In genomic region chr3:4633078-4634004, GRCh38 we compare ENCODE assay signal across 8 cellular contexts.
A peak's percentile ranks its signal among the peaks of the same experiment; 100 is the strongest.
DNase-seq lines count a peak whose midpoint lies in the region; ATAC-seq and TF ChIP-seq lines count a peak whose summit lies in the region.

No MANE protein-coding gene starts in this region.

- H3K9me3 Mint-ChIP-seq in T-cell (no peaks in the 10 kb centered on the region), neural crest cell (no peaks in the 10 kb centered on the region)

- CTCF ChIA-PET in T-cell (lab: Charles Lee): interaction anchor here (0.6 to 2.4 kb wide), 20 partner anchors 10 to 282 kb away, joined by 3 to 48 read pairs (median 4); partner anchors contain the start of gene ITPR1 (in 1 of the 2)

- H3K4me1 Mint-ChIP-seq in T-cell: peaks cover 7 to 8% (median 7%) of the 10 kb centered on the region in 3 donors
- no peaks in the 10 kb centered on the region for H3K4me1 Mint-ChIP-seq in neural crest cell

- intact Hi-C loops in Right ventricle myocardium inferior (cut with DNase I): loop anchor here (1.0 to 5.0 kb wide), 4 partner anchors 41 to 282 kb away; partner anchors contain the start of gene SUMF1
- intact Hi-C loops in cardiac septum (cut with DNase I): loop anchor here (1.0 to 10.0 kb wide), 2 partner anchors 139 to 282 kb away; partner anchors contain the start of gene ITPR1

- POLR2A ChIA-PET in T-cell (lab: Charles Lee): interaction anchor here (0.5 to 0.6 kb wide), 2 partner anchors 194 to 318 kb away, joined by 3 to 7 read pairs; no protein-coding TSS in a partner anchor

- ATAC-seq in Right ventricle myocardium inferior (peak; percentile 61), T-cell (replicated peaks in 1 of 4) (peak in 3 of 4 experiments; percentile 58 to 70 (median 60))

- H3K27me3 Mint-ChIP-seq in T-cell: no peaks in the 10 kb centered on the region
- H3K27me3 Mint-ChIP-seq in neural crest cell (ENCODE audit: low read depth): no peaks in the 10 kb centered on the region

- DNase-seq in Right ventricle myocardium inferior (ENCODE audit: missing footprints): no peak
- DNase-seq in cardiac septum (ENCODE audit: low spot score): no peak
- peak; percentile 73 for DNase-seq in HCEC 1CT
- peak; percentile 2 for DNase-seq in NCI-H1048 (lab: John Stamatoyannopoulos, UW)
- DNase-seq in T-cell: peak in 1 of 34 experiments; percentile 23
- DNase-seq in fibroblast of peridontal ligament (ENCODE audit: extremely low read depth): peak; percentile 77
- no peak for DNase-seq in neural crest cell (ENCODE audit: low read depth, low spot score)
- DNase-seq in occipital lobe (lab: John Stamatoyannopoulos, UW): no peak

- H3K4me3 Mint-ChIP-seq in T-cell (no peak overlapping the region), neural crest cell (no peak overlapping the region)

- H3K27ac Mint-ChIP-seq in T-cell: peak overlapping the region; percentile 4 to 48
- H3K27ac Mint-ChIP-seq in neural crest cell (ENCODE audit: unreplicated experiment): no peak overlapping the region

- H3K36me3 Mint-ChIP-seq in T-cell (peaks cover 16% of the 10 kb centered on the region), neural crest cell (ENCODE audit: low read depth) (no peaks in the 10 kb centered on the region)

- peak; percentile 92 for TF ChIP-seq CTCF in neural crest cell (conservative IDR thresholded peaks at IDR 0.05)

Comparison
In these comparisons a context has a peak if more than half of its experiments do, and no peak if none do; other contexts are left out.
1. DNase-seq: peak in HCEC 1CT (single experiment), NCI-H1048 (single experiment) and fibroblast of peridontal ligament (single experiment); none in Right ventricle myocardium inferior (single experiment), cardiac septum (single experiment), neural crest cell (single experiment) and occipital lobe (single experiment).